Comparison of ENCODE assay signal across 38 cellular contexts in the genomic region with DNA sequence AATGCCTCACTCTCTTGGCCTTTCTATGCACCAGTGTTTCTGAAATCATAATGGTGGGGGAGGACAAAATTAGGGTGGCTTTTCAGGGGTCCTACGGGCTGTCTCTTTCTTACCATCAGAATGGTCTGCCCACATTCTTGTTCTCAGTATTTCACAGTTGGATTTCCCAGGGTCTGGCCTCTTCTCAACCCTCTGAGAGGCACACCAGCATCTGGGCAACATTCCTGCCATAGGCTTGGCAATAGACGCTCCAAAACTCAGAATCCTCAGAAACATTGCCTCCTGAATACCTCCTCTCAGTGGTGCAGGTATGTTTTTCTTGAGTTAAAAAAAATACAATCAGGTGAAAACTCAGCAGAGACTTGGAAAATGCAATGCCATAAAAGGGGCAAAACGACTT.
"Had no signal": no experiment of that assay in that cellular context is flagged by ENCODE, and none has a peak within 500 bp of the region (broad histone marks: within the 10 kb centered on the region; RNA-seq: fewer than 3 reads in every experiment).

No MANE protein-coding gene starts in this region.

- FAIRE-seq: bronchial epithelial cell had no signal

- H3K9me3 ChIP-seq: adrenal gland, ascending aorta, body of pancreas, breast epithelium had no signal

- H3K4me1 ChIP-seq: adrenal gland, ascending aorta, body of pancreas, breast epithelium had no signal

- H3K27ac ChIP-seq: adrenal gland, ascending aorta, body of pancreas, brain microvascular endothelial cell, breast epithelium, cardiac muscle cell had no signal

- H3K36me3 Mint-ChIP-seq: activated naive CD4-positive, alpha-beta T cell treated with anti-CD3 and anti-CD28 coated beads, Interleukin-2, amount 10 ng/mL, durations not matched to agents 7 days and 5 days; activated naive CD4-positive, alpha-beta T cell treated with anti-CD3 and anti-CD28 coated beads, Interleukin-2, amount 50 U/mL, for 24 hours; activated naive CD4-positive, alpha-beta T cell treated with anti-CD3 and anti-CD28 coated beads, Interleukin-2, amount 50 U/mL, for 72 hours; activated naive CD8-positive, alpha-beta T cell; activated naive CD8-positive, alpha-beta T cell treated with anti-CD3 and anti-CD28 coated beads for 36 hours; activated naive CD8-positive, alpha-beta T cell treated with anti-CD3 and anti-CD28 coated beads, Interleukin-2, amount 10 ng/mL, durations not matched to agents 7 days and 5 days had no signal

- H3K4me1 Mint-ChIP-seq: activated naive CD4-positive, alpha-beta T cell treated with anti-CD3 and anti-CD28 coated beads, Interleukin-2, amount 10 ng/mL, durations not matched to agents 7 days and 5 days; activated naive CD4-positive, alpha-beta T cell treated with anti-CD3 and anti-CD28 coated beads, Interleukin-2, amount 50 U/mL, for 24 hours; activated naive CD8-positive, alpha-beta T cell treated with anti-CD3 and anti-CD28 coated beads for 36 hours; activated naive CD8-positive, alpha-beta T cell treated with anti-CD3 and anti-CD28 coated beads, Interleukin-2, amount 10 ng/mL, durations not matched to agents 7 days and 5 days; activated naive CD8-positive, alpha-beta T cell treated with anti-CD3 and anti-CD28 coated beads, Interleukin-2, amount 50 U/mL, for 24 hours; activated T-helper 17 cell treated with anti-CD3 and anti-CD28 coated beads, Interleukin-2, amount 50 U/mL, for 72 hours; central memory CD8-positive, alpha-beta T cell had no signal

- H3K27me3 ChIP-seq: adrenal gland, ascending aorta, body of pancreas, brain microvascular endothelial cell, breast epithelium, cardiac muscle cell had no signal

- H3K4me3 Mint-ChIP-seq: activated naive CD4-positive, alpha-beta T cell treated with anti-CD3 and anti-CD28 coated beads for 36 hours; activated naive CD4-positive, alpha-beta T cell treated with anti-CD3 and anti-CD28 coated beads, Interleukin-2, amount 10 ng/mL, durations not matched to agents 7 days and 5 days; activated naive CD4-positive, alpha-beta T cell treated with anti-CD3 and anti-CD28 coated beads, Interleukin-2, amount 50 U/mL, for 24 hours; activated naive CD8-positive, alpha-beta T cell; activated naive CD8-positive, alpha-beta T cell treated with anti-CD3 and anti-CD28 coated beads for 36 hours; activated naive CD8-positive, alpha-beta T cell treated with anti-CD3 and anti-CD28 coated beads, Interleukin-2, amount 10 ng/mL, durations not matched to agents 7 days and 5 days; activated naive CD8-positive, alpha-beta T cell treated with anti-CD3 and anti-CD28 coated beads, Interleukin-2, amount 50 U/mL, for 24 hours; activated T-cell treated with anti-CD3 and anti-CD28 coated beads, Interleukin-2, amount 50 U/mL, for 24 hours; activated T-cell treated with anti-CD3 and anti-CD28 coated beads, Interleukin-2, amount 50 U/mL, for 4 hours; activated T-cell treated with anti-CD3 and anti-CD28 coated beads, Interleukin-2, amount 50 U/mL, for 72 hours; activated T-helper 1 cell treated with anti-CD3 and anti-CD28 coated beads, Interleukin-12 subunit alpha, Interleukin-12 subunit beta, Interleukin-2, Interleukin-4 antibody, amounts not matched to agents 30 ng/mL and 10 ng/mL and 1 ng/mL, durations not matched to agents 14 hours and 24 hours and 36 hours; activated T-helper 17 cell treated with anti-CD3 and anti-CD28 coated beads, Interleukin-2, amount 50 U/mL, for 72 hours; brain; central memory CD8-positive, alpha-beta T cell had no signal

- H3K9me3 Mint-ChIP-seq: activated naive CD4-positive, alpha-beta T cell treated with anti-CD3 and anti-CD28 coated beads, Interleukin-2, amount 10 ng/mL, durations not matched to agents 7 days and 5 days; activated naive CD8-positive, alpha-beta T cell treated with anti-CD3 and anti-CD28 coated beads, Interleukin-2, amount 10 ng/mL, durations not matched to agents 7 days and 5 days; activated T-cell treated with anti-CD3 and anti-CD28 coated beads, Interleukin-2, amount 50 U/mL, for 24 hours; activated T-helper 1 cell treated with anti-CD3 and anti-CD28 coated beads, Interleukin-12 subunit alpha, Interleukin-12 subunit beta, Interleukin-2, Interleukin-4 antibody, amounts not matched to agents 30 ng/mL and 10 ng/mL and 1 ng/mL, durations not matched to agents 14 hours and 24 hours and 36 hours; activated T-helper 17 cell treated with anti-CD3 and anti-CD28 coated beads, Interleukin-2, amount 50 U/mL, for 72 hours; activated T-helper 2 cell treated with anti-CD3 and anti-CD28 coated beads, Interferon-gamma antibody, Interleukin-2, Interleukin-4, amounts not matched to agents 10 μg/mL and 5 μg/mL and 100 μg/mL, durations not matched to agents 14 hours and 24 hours and 36 hours had no signal

- H3K36me3 ChIP-seq: adrenal gland, ascending aorta, brain microvascular endothelial cell, breast epithelium, cardiac muscle cell had no signal

- H3K4me3 ChIP-seq: adrenal gland, ascending aorta, body of pancreas, breast epithelium, cardiac muscle cell had no signal

- DNase-seq: activated effector memory CD4-positive, alpha-beta T cell treated with anti-CD3 and anti-CD28 coated beads, Interleukin-2, amount 50 U/mL, for 16 hours; activated effector memory CD4-positive, alpha-beta T cell treated with Interleukin-2 at 50 U/mL for 16 hours; activated gamma-delta T cell; activated gamma-delta T cell treated with Interleukin-2 at 50 U/mL for 16 hours; activated naive CD4-positive, alpha-beta T cell; activated naive CD4-positive, alpha-beta T cell treated with anti-CD3 and anti-CD28 coated beads for 36 hours; activated naive CD4-positive, alpha-beta T cell treated with anti-CD3 and anti-CD28 coated beads, Interleukin-2, amount 10 ng/mL, durations not matched to agents 7 days and 5 days; activated naive CD4-positive, alpha-beta T cell treated with anti-CD3 and anti-CD28 coated beads, Interleukin-2, amount 50 U/mL, for 16 hours; activated naive CD8-positive, alpha-beta T cell treated with anti-CD3 and anti-CD28 coated beads for 36 hours; activated naive CD8-positive, alpha-beta T cell treated with anti-CD3 and anti-CD28 coated beads, Interleukin-2, amount 10 ng/mL, durations not matched to agents 7 days and 5 days; activated naive CD8-positive, alpha-beta T cell treated with anti-CD3 and anti-CD28 coated beads, Interleukin-2, amount 50 U/mL, for 24 hours; activated T-cell treated with anti-CD3 and anti-CD28 coated beads, Interleukin-2, amount 50 U/mL, for 1 hour; activated T-cell treated with anti-CD3 and anti-CD28 coated beads, Interleukin-2, amount 50 U/mL, for 24 hours; activated T-cell treated with anti-CD3 and anti-CD28 coated beads, Interleukin-2, amount 50 U/mL, for 4 hours; activated T-cell treated with anti-CD3 and anti-CD28 coated beads, Interleukin-2, amount 50 U/mL, for 48 hours; activated T-cell treated with anti-CD3 and anti-CD28 coated beads, Interleukin-2, amount 50 U/mL, for 72 hours; adrenal gland; amniotic stem cell; amygdala; anterior cingulate cortex; aorta; body of pancreas; brain microvascular endothelial cell; caudate nucleus; central memory CD4-positive, alpha-beta T cell; cerebellar nuclear complex had no signal

- H3K27ac Mint-ChIP-seq: activated naive CD4-positive, alpha-beta T cell treated with anti-CD3 and anti-CD28 coated beads for 36 hours; activated naive CD4-positive, alpha-beta T cell treated with anti-CD3 and anti-CD28 coated beads, Interleukin-2, amount 10 ng/mL, durations not matched to agents 7 days and 5 days; activated naive CD4-positive, alpha-beta T cell treated with anti-CD3 and anti-CD28 coated beads, Interleukin-2, amount 50 U/mL, for 24 hours; activated naive CD4-positive, alpha-beta T cell treated with anti-CD3 and anti-CD28 coated beads, Interleukin-2, amount 50 U/mL, for 72 hours; activated naive CD8-positive, alpha-beta T cell; activated naive CD8-positive, alpha-beta T cell treated with anti-CD3 and anti-CD28 coated beads for 36 hours; activated naive CD8-positive, alpha-beta T cell treated with anti-CD3 and anti-CD28 coated beads, Interleukin-2, amount 10 ng/mL, durations not matched to agents 7 days and 5 days; activated naive CD8-positive, alpha-beta T cell treated with anti-CD3 and anti-CD28 coated beads, Interleukin-2, amount 50 U/mL, for 24 hours; activated T-cell treated with anti-CD3 and anti-CD28 coated beads, Interleukin-2, amount 50 U/mL, for 24 hours; activated T-cell treated with anti-CD3 and anti-CD28 coated beads, Interleukin-2, amount 50 U/mL, for 72 hours; activated T-helper 1 cell treated with anti-CD3 and anti-CD28 coated beads, Interleukin-12 subunit alpha, Interleukin-12 subunit beta, Interleukin-2, Interleukin-4 antibody, amounts not matched to agents 30 ng/mL and 10 ng/mL and 1 ng/mL, durations not matched to agents 14 hours and 24 hours and 36 hours; activated T-helper 17 cell treated with anti-CD3 and anti-CD28 coated beads, Interleukin-2, amount 50 U/mL, for 72 hours; activated T-helper 2 cell treated with anti-CD3 and anti-CD28 coated beads, Interferon-gamma antibody, Interleukin-2, Interleukin-4, amounts not matched to agents 10 μg/mL and 5 μg/mL and 100 μg/mL, durations not matched to agents 14 hours and 24 hours and 36 hours; brain had no signal

- H3K27me3 Mint-ChIP-seq: activated naive CD4-positive, alpha-beta T cell treated with anti-CD3 and anti-CD28 coated beads, Interleukin-2, amount 10 ng/mL, durations not matched to agents 7 days and 5 days; activated naive CD8-positive, alpha-beta T cell; activated naive CD8-positive, alpha-beta T cell treated with anti-CD3 and anti-CD28 coated beads, Interleukin-2, amount 10 ng/mL, durations not matched to agents 7 days and 5 days; activated T-cell treated with anti-CD3 and anti-CD28 coated beads, Interleukin-2, amount 50 U/mL, for 24 hours; activated T-helper 17 cell treated with anti-CD3 and anti-CD28 coated beads, Interleukin-2, amount 50 U/mL, for 72 hours; brain had no signal
